ENCODE assay signal across 11 cellular contexts in the genomic region with DNA sequence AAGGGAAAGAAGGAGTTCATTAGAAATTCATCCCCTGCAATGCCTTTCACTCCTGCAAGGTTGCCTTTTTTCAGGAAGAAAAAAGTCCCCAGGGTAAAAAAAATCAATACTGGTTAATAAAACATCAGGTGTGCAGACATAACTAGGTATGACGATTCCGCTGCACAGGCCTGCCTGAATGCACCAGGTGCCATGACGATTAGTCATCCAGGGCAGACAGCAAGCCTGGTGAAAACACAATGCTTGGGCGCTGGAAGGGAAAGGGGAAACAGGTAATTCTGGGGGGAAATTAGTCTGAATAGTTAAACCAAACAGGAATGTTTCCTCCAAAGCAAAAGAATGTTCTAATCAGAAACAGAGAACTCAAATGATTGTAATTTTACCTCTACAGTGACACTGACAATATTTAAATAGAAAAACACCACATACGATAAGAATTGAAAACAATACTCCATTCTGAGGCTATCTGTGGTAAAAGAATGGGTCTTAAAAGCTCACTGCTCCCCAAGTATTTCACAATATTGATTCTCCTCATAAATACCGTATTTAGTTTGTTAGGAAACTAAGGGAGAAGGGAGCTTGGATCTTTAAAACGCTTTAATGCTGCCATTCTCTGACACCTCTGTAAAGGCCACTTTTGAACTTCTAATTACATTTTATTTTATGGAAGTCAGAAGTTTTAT. TPM values are rescaled to one million over a fixed set of nuclear protein-coding genes. Genes with fewer than 3 reads are reported as not detected.
DNase-seq lines count a peak whose midpoint lies in the region; ATAC-seq, FAIRE-seq and TF ChIP-seq lines count a peak whose summit lies in the region.
"Had no signal": no experiment of that assay in that cellular context is flagged by ENCODE, and none has a peak within 500 bp of the region (broad histone marks: within the 10 kb centered on the region; RNA-seq: fewer than 3 reads in every experiment).

No MANE protein-coding gene starts in this region.

- POLR2A ChIA-PET in A549 (lab: Yijun Ruan, JAX), result no interaction called here

- H3K36me3 ChIP-seq in RWPE2 (ENCODE audit: low read depth), result peaks cover 17% of the 10 kb centered on the region
- H3K36me3 ChIP-seq in keratinocyte (ENCODE audit: control insufficient read depth in 2 of 2, extremely low read depth in 1 of 2, insufficient read depth in 2 of 2, low read length in 2 of 2), result peaks cover 0 to 4% of the 10 kb centered on the region in 2 experiments

- H3K27me3 Mint-ChIP-seq in activated T-helper 1 cell treated with anti-CD3 and anti-CD28 coated beads, Interleukin-12 subunit alpha, Interleukin-12 subunit beta, Interleukin-2, Interleukin-4 antibody, amounts not matched to agents 30 ng/mL and 10 ng/mL and 1 ng/mL, durations not matched to agents 14 hours and 24 hours and 36 hours (ENCODE audit: insufficient read depth), result no peaks in the 10 kb centered on the region
- H3K27me3 Mint-ChIP-seq: activated CD4-positive, alpha-beta memory T cell treated with anti-CD3 and anti-CD28 coated beads for 36 hours had no signal

- H3K4me3 ChIP-seq in A549, result no peak overlapping the region
- H3K4me3 ChIP-seq in RWPE2 (ENCODE audit: severe bottlenecking), result no peak overlapping the region
- H3K4me3 ChIP-seq in keratinocyte (ENCODE audit: control insufficient read depth in 2 of 3, extremely low read depth in 1 of 3, insufficient read depth in 2 of 3, low read depth in 1 of 3, low read length in 3 of 3), result peak overlapping the region in 2 of 3 experiments; percentile 34 to 50

- H3K4me1 ChIP-seq in A549 (peaks cover 9% of the 10 kb centered on the region; the same call in 2 of the 3 replicates), RWPE2 (ENCODE audit: insufficient read depth, poor library complexity, severe bottlenecking) (peaks cover 18% of the 10 kb centered on the region), keratinocyte (ENCODE audit: control insufficient read depth, extremely low read depth, insufficient read depth, low read length) (peaks cover 29% of the 10 kb centered on the region)

- intact Hi-C loops in activated T-helper 1 cell treated with anti-CD3 and anti-CD28 coated beads, Interleukin-12 subunit alpha, Interleukin-12 subunit beta, Interleukin-2, Interleukin-4 antibody, amounts not matched to agents 30 ng/mL and 10 ng/mL and 1 ng/mL, durations not matched to agents 14 hours and 24 hours and 36 hours (cut with micrococcal nuclease), result no loop called here

- no peak overlapping the region for H3K27ac ChIP-seq in A549
- H3K27ac ChIP-seq in RWPE2 (ENCODE audit: poor library complexity, severe bottlenecking), result peak overlapping the region; percentile 86
- peak overlapping the region; percentile 82 for H3K27ac ChIP-seq in keratinocyte (ENCODE audit: control insufficient read depth, insufficient read depth, low read length)

- TF ChIP-seq EP300 in A549 (IDR thresholded peaks at IDR 0.05), result no peak

- no peak for ATAC-seq in A549
- ATAC-seq in RWPE2 (ENCODE audit: low read depth), result peak; percentile 100
- ATAC-seq in GM18858 (IDR thresholded peaks at IDR 0.05; ENCODE audit: unreplicated experiment), result no peak
- no peak for ATAC-seq in GM21576 (IDR thresholded peaks at IDR 0.05; ENCODE audit: unreplicated experiment)
- ATAC-seq: left ventricle myocardium superior had no signal

- no peaks in the 10 kb centered on the region for H3K9me1 ChIP-seq in keratinocyte (ENCODE audit: control insufficient read depth, extremely low read depth, insufficient read depth, low read length)

- no peaks in the 10 kb centered on the region for H3K9me3 ChIP-seq in A549
- H3K9me3 ChIP-seq in RWPE2 (ENCODE audit: severe bottlenecking), result no peaks in the 10 kb centered on the region
- H3K9me3 ChIP-seq in keratinocyte (ENCODE audit: control insufficient read depth, low read depth, low read length), result no peaks in the 10 kb centered on the region
- H3K9me3 ChIP-seq: SK-N-SH had no signal

- DNase-seq in A549 (ENCODE audit: low read depth in 1 of 2, low spot score in 1 of 2), result no peak
- peak; percentile 72 for DNase-seq in NCI-H1105 (lab: John Stamatoyannopoulos, UW)
- peak; percentile 91 for DNase-seq in RWPE2 (ENCODE audit: low spot score)
- peak; percentile 45 for DNase-seq in keratinocyte (ENCODE audit: low read depth, low spot score)
- no peak for DNase-seq in activated T-helper 1 cell treated with anti-CD3 and anti-CD28 coated beads, Interleukin-12 subunit alpha, Interleukin-12 subunit beta, Interleukin-2, Interleukin-4 antibody, amounts not matched to agents 30 ng/mL and 10 ng/mL and 1 ng/mL, durations not matched to agents 14 hours and 24 hours and 36 hours (ENCODE audit: low spot score)
- DNase-seq in epidermal melanocyte (ENCODE audit: insufficient read length, low spot score), result no peak
- DNase-seq: activated CD4-positive, alpha-beta memory T cell treated with anti-CD3 and anti-CD28 coated beads for 36 hours; left ventricle myocardium superior; SK-N-SH had no signal

- H3K79me2 ChIP-seq in keratinocyte (ENCODE audit: control insufficient read depth, insufficient read depth, low read length), result no peaks in the 10 kb centered on the region

- CTCF ChIA-PET in A549 (lab: Yijun Ruan, JAX), result no interaction called here

- H4K20me1 ChIP-seq in keratinocyte (ENCODE audit: control insufficient read depth, extremely low read depth, insufficient read depth, low read length), result no peaks in the 10 kb centered on the region

- 0 out of 3 replicates have a peak overlapping the region, but pooled peaks have one; percentile 13 for H3K4me2 ChIP-seq in A549
- H3K4me2 ChIP-seq in keratinocyte (ENCODE audit: control insufficient read depth, extremely low read depth, insufficient read depth, low read depth, low read length), result peak overlapping the region; percentile 72
- H3K4me2 ChIP-seq: SK-N-SH had no signal

- no peaks in the 10 kb centered on the region for H3K9me3 Mint-ChIP-seq in activated T-helper 1 cell treated with anti-CD3 and anti-CD28 coated beads, Interleukin-12 subunit alpha, Interleukin-12 subunit beta, Interleukin-2, Interleukin-4 antibody, amounts not matched to agents 30 ng/mL and 10 ng/mL and 1 ng/mL, durations not matched to agents 14 hours and 24 hours and 36 hours
- H3K9me3 Mint-ChIP-seq: activated CD4-positive, alpha-beta memory T cell treated with anti-CD3 and anti-CD28 coated beads for 36 hours had no signal

- peak overlapping the region; percentile 51 for H3K9ac ChIP-seq in keratinocyte (ENCODE audit: control insufficient read depth, extremely low read depth, insufficient read depth, low read length)
- H3K9ac ChIP-seq: SK-N-SH had no signal

- no peak overlapping the region for H3K27ac Mint-ChIP-seq in activated T-helper 1 cell treated with anti-CD3 and anti-CD28 coated beads, Interleukin-12 subunit alpha, Interleukin-12 subunit beta, Interleukin-2, Interleukin-4 antibody, amounts not matched to agents 30 ng/mL and 10 ng/mL and 1 ng/mL, durations not matched to agents 14 hours and 24 hours and 36 hours
- H3K27ac Mint-ChIP-seq: activated CD4-positive, alpha-beta memory T cell treated with anti-CD3 and anti-CD28 coated beads for 36 hours had no signal

- 76% methylated on average over 7 of the region's 7 CpGs for WGBS in A549 (ENCODE audit: missing lambda C conversion rate)

- H3K27me3 ChIP-seq in RWPE2 (ENCODE audit: insufficient read depth, poor library complexity, severe bottlenecking), result no peaks in the 10 kb centered on the region
- H3K27me3 ChIP-seq in keratinocyte (ENCODE audit: control insufficient read depth, extremely low read depth, insufficient read depth, low read length), result no peaks in the 10 kb centered on the region

- dilution Hi-C loops in keratinocyte (cut with MboI; ENCODE audit: extremely low pct_ligation_motif_present, low sequenced_read_pairs), result no loop called here

- H3K4me1 Mint-ChIP-seq in activated T-helper 1 cell treated with anti-CD3 and anti-CD28 coated beads, Interleukin-12 subunit alpha, Interleukin-12 subunit beta, Interleukin-2, Interleukin-4 antibody, amounts not matched to agents 30 ng/mL and 10 ng/mL and 1 ng/mL, durations not matched to agents 14 hours and 24 hours and 36 hours (ENCODE audit: low read depth), result no peaks in the 10 kb centered on the region

- no peak for TF ChIP-seq CTCF in A549 (IDR thresholded peaks at IDR 0.05)
- TF ChIP-seq CTCF in RWPE2 (IDR thresholded peaks at IDR 0.05; ENCODE audit: poor library complexity, severe bottlenecking), result no peak
- TF ChIP-seq CTCF in keratinocyte (optimal IDR thresholded peaks at IDR 0.05 in 1 of 3, IDR thresholded peaks at IDR 0.05 in 1 of 3, conservative IDR thresholded peaks at IDR 0.05 in 1 of 3; ENCODE audit: extremely low read depth in 1 of 3, insufficient read depth in 2 of 3, low read length in 3 of 3), result no peak

- FAIRE-seq in A549 (lab: Jason Lieb, UNC), result peak; percentile 32
- peak; percentile 90 for FAIRE-seq in keratinocyte (lab: Jason Lieb, UNC)

- H2AFZ ChIP-seq in keratinocyte (ENCODE audit: control insufficient read depth, low read length), result peak overlapping the region; percentile 62

- H3K4me3 Mint-ChIP-seq in activated T-helper 1 cell treated with anti-CD3 and anti-CD28 coated beads, Interleukin-12 subunit alpha, Interleukin-12 subunit beta, Interleukin-2, Interleukin-4 antibody, amounts not matched to agents 30 ng/mL and 10 ng/mL and 1 ng/mL, durations not matched to agents 14 hours and 24 hours and 36 hours, result no peak overlapping the region
- H3K4me3 Mint-ChIP-seq: activated CD4-positive, alpha-beta memory T cell treated with anti-CD3 and anti-CD28 coated beads for 36 hours had no signal

- TF ChIP-seq RAD21 in A549 (conservative IDR thresholded peaks at IDR 0.05 in 1 of 2, IDR thresholded peaks at IDR 0.05 in 1 of 2), result no peak

- peaks cover 6% of the 10 kb centered on the region for H3K36me3 Mint-ChIP-seq in activated T-helper 1 cell treated with anti-CD3 and anti-CD28 coated beads, Interleukin-12 subunit alpha, Interleukin-12 subunit beta, Interleukin-2, Interleukin-4 antibody, amounts not matched to agents 30 ng/mL and 10 ng/mL and 1 ng/mL, durations not matched to agents 14 hours and 24 hours and 36 hours (ENCODE audit: low read depth)

- no peak for TF ChIP-seq POLR2A in A549 (IDR thresholded peaks at IDR 0.05; ENCODE audit: low read length)

RNA-seq across cellular contexts. Expression of a gene that starts 45.2 kb away (rescaled TPM):
- 37.0 and 59.9 TPM in 2 replicates for polyA plus RNA-seq in A549 (2011; rRNA removed)
- polyA plus RNA-seq in A549 (2012; cell fraction: cytosol; rRNA removed), result 5.3 and 6.1 TPM in 2 replicates
- polyA plus RNA-seq in A549 (2012; cell fraction: nucleus; rRNA removed), result 6.7 and 11.9 TPM in 2 replicates
- polyA plus RNA-seq in A549 (2017; fragmentation: RNase III; extraction: RNeasy Plus Mini Kit Qiagen cat#74134 plus additional on column Dnase treatment), result 23.7 to 26.5 TPM (median 24.6 TPM) in 3 replicates
- polyA minus RNA-seq in A549 (2011; rRNA and poly(A)+ RNA removed), result 19.5 and 24.0 TPM in 2 replicates
- polyA plus RNA-seq in keratinocyte, result 22.9 to 38.1 TPM (median 24.4 TPM) in 3 replicates
- polyA plus RNA-seq in keratinocyte (2011; ENCODE audit: low read depth), result 52.1 TPM
- polyA plus RNA-seq in keratinocyte (2011; cell fraction: cytosol; rRNA removed), result 17.8 and 28.3 TPM in 2 replicates
- 29.0 and 57.0 TPM in 2 replicates for polyA plus RNA-seq in keratinocyte (2011; cell fraction: nucleus; rRNA removed)
- 33.2 and 37.7 TPM in 2 replicates for polyA plus RNA-seq in keratinocyte (2012; ENCODE audit: low replicate concordance)
- 7.2 to 47.0 TPM (median 21.8 TPM) in 3 replicates for polyA minus RNA-seq in keratinocyte
- polyA minus RNA-seq in keratinocyte (2011; cell fraction: cytosol; rRNA and poly(A)+ RNA removed), result 23.2 TPM
- 32.1 and 66.0 TPM in 2 replicates for polyA minus RNA-seq in keratinocyte (2011; cell fraction: nucleus; rRNA and poly(A)+ RNA removed)
- 52.9 and 56.3 TPM in 2 replicates for total RNA-seq in activated T-helper 1 cell treated with anti-CD3 and anti-CD28 coated beads, Interleukin-12 subunit alpha, Interleukin-12 subunit beta, Interleukin-2, Interleukin-4 antibody, amounts not matched to agents 30 ng/mL and 10 ng/mL and 1 ng/mL, durations not matched to agents 14 hours and 24 hours and 36 hours

Comparison
In these comparisons a context has a peak if more than half of its experiments do, and no peak if none do; other contexts are left out.
1. DNase-seq: peak in NCI-H1105 (single experiment), RWPE2 (single experiment) and keratinocyte (single experiment); none in A549 (0 of 2), activated T-helper 1 cell treated with anti-CD3 and anti-CD28 coated beads, Interleukin-12 subunit alpha, Interleukin-12 subunit beta, Interleukin-2, Interleukin-4 antibody, amounts not matched to agents 30 ng/mL and 10 ng/mL and 1 ng/mL, durations not matched to agents 14 hours and 24 hours and 36 hours (single experiment) and epidermal melanocyte (single experiment).
2. H3K27ac ChIP-seq: peak in RWPE2 (single experiment) and keratinocyte (single experiment); none in A549 (0 of 2).
3. H3K4me3 ChIP-seq: peak in keratinocyte (2 of 3); none in A549 (single experiment) and RWPE2 (single experiment).